Comparison of ENCODE assay signal across 21 cellular contexts in genomic region chr3:43347774-43348173, GRCh38.
DNase-seq lines count a peak whose midpoint lies in the region; ATAC-seq, FAIRE-seq and TF ChIP-seq lines count a peak whose summit lies in the region.
"Had no signal": no experiment of that assay in that cellular context is flagged by ENCODE, and none has a peak within 500 bp of the region (broad histone marks: within the 10 kb centered on the region; RNA-seq: fewer than 3 reads in every experiment).

No MANE protein-coding gene starts in this region.

- no peak for TF ChIP-seq EP300 in K562 (IDR thresholded peaks at IDR 0.05; ENCODE audit: low read length)

- in situ Hi-C loops in K562 (cut with MboI) = no loop called here

- H3K4me1 ChIP-seq in Peyer's patch = no peaks in the 10 kb centered on the region
- H3K4me1 ChIP-seq in K562 (replicated peaks in 1 of 2; ENCODE audit: control insufficient read depth in 2 of 2, insufficient read depth in 2 of 2, low read length in 2 of 2) = no peaks in the 10 kb centered on the region; a peak in 1 of 5 replicates

- TF ChIP-seq POLR2A in Peyer's patch (IDR thresholded peaks at IDR 0.05) (no peak), K562 (conservative IDR thresholded peaks at IDR 0.05) (no peak)

- no peak for ATAC-seq in K562
- ATAC-seq in HG03097 (IDR thresholded peaks at IDR 0.05; ENCODE audit: low FRiP score, unreplicated experiment) = no peak
- ATAC-seq in HG03135 (IDR thresholded peaks at IDR 0.05; ENCODE audit: unreplicated experiment) = no peak
- ATAC-seq: gastrocnemius medialis, HCT116 had no signal

- FAIRE-seq in K562 (lab: Jason Lieb, UNC) = no peak
- FAIRE-seq: G401.6, keratinocyte had no signal

- H3K36me3 Mint-ChIP-seq in activated T-cell treated with anti-CD3 and anti-CD28 coated beads, Interleukin-2, amount 50 U/mL, for 24 hours (ENCODE audit: low read depth) = peaks cover 99% of the 10 kb centered on the region
- peaks cover 84% of the 10 kb centered on the region for H3K36me3 Mint-ChIP-seq in osteocyte (ENCODE audit: unreplicated experiment)

- no peak overlapping the region for H2AFZ ChIP-seq in K562 (ENCODE audit: low read depth, low read length)

- H3K27me3 ChIP-seq in Peyer's patch = no peaks in the 10 kb centered on the region
- no peaks in the 10 kb centered on the region for H3K27me3 ChIP-seq in K562 (ENCODE audit: control insufficient read depth in 2 of 2, insufficient read depth in 2 of 2, low read length in 2 of 2)
- H3K27me3 ChIP-seq: BLaER1 treated with 17β-estradiol and CSF1 and Interleukin-3, amounts not matched to agents 10 nM and 100 nM; esophagus muscularis mucosa; gastrocnemius medialis had no signal

- H3K4me3 Mint-ChIP-seq in activated T-cell treated with anti-CD3 and anti-CD28 coated beads, Interleukin-2, amount 50 U/mL, for 24 hours = peak overlapping the region; percentile 49
- no peak overlapping the region for H3K4me3 Mint-ChIP-seq in osteocyte (ENCODE audit: unreplicated experiment)

- H3K27me3 Mint-ChIP-seq in activated T-cell treated with anti-CD3 and anti-CD28 coated beads, Interleukin-2, amount 50 U/mL, for 24 hours = no peaks in the 10 kb centered on the region
- H3K27me3 Mint-ChIP-seq in osteocyte (ENCODE audit: unreplicated experiment) = no peaks in the 10 kb centered on the region

- TF ChIP-seq RAD21 in K562 (CRISPR knock-in tag; conservative IDR thresholded peaks at IDR 0.05 in 1 of 2, IDR thresholded peaks at IDR 0.05 in 1 of 2) = no peak

- H3K27ac ChIP-seq in Peyer's patch (peak overlapping the region; percentile 58 to 80 (median 64)), K562 (ENCODE audit: extremely low read depth, low read depth, low read length) (no peak overlapping the region)
- H3K27ac ChIP-seq: BLaER1 treated with 17β-estradiol and CSF1 and Interleukin-3, amounts not matched to agents 10 nM and 100 nM; esophagus muscularis mucosa; gastrocnemius medialis; thoracic aorta had no signal

- 95% methylated on average over 20 of the region's 20 CpGs for WGBS in K562 (ENCODE audit: insufficient coverage, low coverage, missing lambda C conversion rate)

- H3K4me3 ChIP-seq in Peyer's patch = no peak overlapping the region
- no peak overlapping the region for H3K4me3 ChIP-seq in K562
- H3K4me3 ChIP-seq: BLaER1 treated with 17β-estradiol and CSF1 and Interleukin-3, amounts not matched to agents 10 nM and 100 nM; esophagus muscularis mucosa; gastrocnemius medialis; thoracic aorta had no signal

- TF ChIP-seq CTCF in Peyer's patch (IDR thresholded peaks at IDR 0.05) (no peak), K562 (IDR thresholded peaks at IDR 0.05 in 2 of 3, conservative IDR thresholded peaks at IDR 0.05 in 1 of 3; ENCODE audit: insufficient read depth in 2 of 3, low read depth in 1 of 3, low read length in 3 of 3) (no peak), osteocyte (IDR thresholded peaks at IDR 0.05) (no peak)

- H3K79me2 ChIP-seq in K562 (ENCODE audit: control insufficient read depth, insufficient read depth, low read length) = no peaks in the 10 kb centered on the region

- no peak for DNase-seq in activated T-cell treated with anti-CD3 and anti-CD28 coated beads, Interleukin-2, amount 50 U/mL, for 24 hours
- no peak for DNase-seq in activated T-cell treated with anti-CD3 and anti-CD28 coated beads for 4 hours
- no peak for DNase-seq in Peyer's patch
- DNase-seq in K562 (ENCODE audit: extremely low read depth in 1 of 4, low spot score in 3 of 4) = no peak
- peak; percentile 83 for DNase-seq in osteocyte (ENCODE audit: extremely low spot score, unreplicated experiment)
- DNase-seq in RKO (ENCODE audit: low spot score) = no peak
- DNase-seq: anterior cingulate cortex; effector CD4-positive, alpha-beta T cell; gastrocnemius medialis; NCI-H1436; NCI-H526; stimulated activated CD4-positive, alpha-beta T cell treated with anti-CD3 and anti-CD28 coated beads, Interleukin-15, amount 100 ng/mL, for 24 hours; SW 1271 had no signal

- no peaks in the 10 kb centered on the region for H4K20me1 ChIP-seq in K562 (replicated peaks; ENCODE audit: control insufficient read depth, insufficient read depth, low read length)

- peaks cover 22% of the 10 kb centered on the region for H3K9me3 Mint-ChIP-seq in activated T-cell treated with anti-CD3 and anti-CD28 coated beads, Interleukin-2, amount 50 U/mL, for 24 hours
- H3K9me3 Mint-ChIP-seq in osteocyte (ENCODE audit: unreplicated experiment) = peaks cover 21% of the 10 kb centered on the region

- H3K4me2 ChIP-seq in K562 (ENCODE audit: insufficient read depth, low read length) = no peak overlapping the region
- H3K4me2 ChIP-seq: BLaER1 treated with 17β-estradiol and CSF1 and Interleukin-3, amounts not matched to agents 10 nM and 100 nM had no signal

- H3K4me1 Mint-ChIP-seq in activated T-cell treated with anti-CD3 and anti-CD28 coated beads, Interleukin-2, amount 50 U/mL, for 24 hours (ENCODE audit: low read depth) = peaks cover 60% of the 10 kb centered on the region
- H3K4me1 Mint-ChIP-seq in osteocyte (ENCODE audit: unreplicated experiment) = peaks cover 6% of the 10 kb centered on the region

- POLR2A ChIA-PET in K562 (lab: Yijun Ruan, JAX) = interaction anchor here (1.3 to 1.4 kb wide), 2 partner anchors 9 to 14 kb away, joined by 4 read pairs; no protein-coding TSS in a partner anchor

- peak overlapping the region; percentile 93 for H3K27ac Mint-ChIP-seq in activated T-cell treated with anti-CD3 and anti-CD28 coated beads, Interleukin-2, amount 50 U/mL, for 24 hours
- H3K27ac Mint-ChIP-seq in osteocyte (ENCODE audit: unreplicated experiment) = no peak overlapping the region

- H3K9me3 ChIP-seq in Peyer's patch (peaks cover 0 to under 1% (median under 1%) of the 10 kb centered on the region in 4 donors), K562 (replicated peaks; ENCODE audit: control insufficient read depth, insufficient read depth, low read depth, low read length) (no peaks in the 10 kb centered on the region)
- H3K9me3 ChIP-seq: gastrocnemius medialis had no signal

- no TSS peak for BruUV-seq in K562 (replicated peaks; lab: Mats Ljungman, UMichigan)

- intact Hi-C loops in K562 (cut with micrococcal nuclease) = no loop called here

- no peaks in the 10 kb centered on the region for H3K9me1 ChIP-seq in K562 (ENCODE audit: control insufficient read depth, insufficient read depth, low read length)

- no peak overlapping the region; a peak in 1 of 4 replicates for H3K9ac ChIP-seq in K562 (ENCODE audit: insufficient read depth in 1 of 2, low read depth in 2 of 2, low read length in 2 of 2)
- H3K9ac ChIP-seq: BLaER1 treated with 17β-estradiol and CSF1 and Interleukin-3, amounts not matched to agents 10 nM and 100 nM had no signal

- H3K36me3 ChIP-seq in Peyer's patch (peaks cover 0 to 75% (median 0%) of the 10 kb centered on the region in 3 donors), K562 (ENCODE audit: control insufficient read depth, insufficient read depth, low read length) (peaks cover 21% of the 10 kb centered on the region)

- CTCF ChIA-PET in K562 (lab: Yijun Ruan, JAX; ENCODE audit: low intra/inter-chr PET ratio) = no interaction called here

TF ChIP-seq in K562, 482 proteins besides CTCF, POLR2A, EP300 and RAD21:
- TF ChIP-seq FOXK1 (CRISPR knock-in tag; IDR thresholded peaks at IDR 0.05; ENCODE audit: borderline replicate concordance) = no peak
- TF ChIP-seq ZBTB33 (CRISPR knock-in tag; IDR thresholded peaks at IDR 0.05) = peak; percentile 60; the same call in 1 of the 2 replicates
TF ChIP-seq in K562: peak in this region for 1.
